In genomic region chr3:112582242-112582874, GRCh38 we compare ENCODE assay signal across 9 cellular contexts. TPM values are rescaled to one million over a fixed set of nuclear protein-coding genes. Genes with fewer than 3 reads are reported as not detected.
A peak's percentile ranks its signal among the peaks of the same experiment; 100 is the strongest.
DNase-seq lines count a peak whose midpoint lies in the region; ATAC-seq and TF ChIP-seq lines count a peak whose summit lies in the region.
"Had no signal": no experiment of that assay in that cellular context is flagged by ENCODE, and none has a peak within 500 bp of the region (broad histone marks: within the 10 kb centered on the region; RNA-seq: fewer than 3 reads in every experiment).

No MANE protein-coding gene starts in this region.

- H3K27ac ChIP-seq in RWPE1 = no peak overlapping the region

- H3K9me3 Mint-ChIP-seq in chondrocyte (ENCODE audit: low read depth) (no peaks in the 10 kb centered on the region), neural crest cell (no peaks in the 10 kb centered on the region)
- H3K9me3 Mint-ChIP-seq: stimulated activated naive CD8-positive, alpha-beta T cell treated with anti-CD3 and anti-CD28 coated beads, Interleukin-15, Interleukin-2, amounts not matched to agents 100 ng/mL and 50 ng/mL, for 24 hours had no signal

- ATAC-seq in HG03571 (IDR thresholded peaks at IDR 0.05; ENCODE audit: unreplicated experiment) = no peak
- no peak for ATAC-seq in GM21526 (IDR thresholded peaks at IDR 0.05; ENCODE audit: low FRiP score, unreplicated experiment)

- H3K4me1 Mint-ChIP-seq in chondrocyte (ENCODE audit: low read depth) (peaks cover 14% of the 10 kb centered on the region), neural crest cell (no peaks in the 10 kb centered on the region)

- POLR2A ChIA-PET in RWPE1 (lab: Yijun Ruan, JAX; ENCODE audit: low non-redundant PET) = no interaction called here

- CTCF ChIA-PET in RWPE1 (lab: Yijun Ruan, JAX) = interaction anchor here (0.6 to 1.8 kb wide), 13 partner anchors 13 to 409 kb away, joined by 3 to 8 read pairs (median 4); partner anchors contain the start of gene GTPBP8

- H3K27me3 Mint-ChIP-seq in chondrocyte (ENCODE audit: low read depth) = no peaks in the 10 kb centered on the region
- H3K27me3 Mint-ChIP-seq in neural crest cell (ENCODE audit: low read depth) = no peaks in the 10 kb centered on the region
- H3K27me3 Mint-ChIP-seq: stimulated activated naive CD8-positive, alpha-beta T cell treated with anti-CD3 and anti-CD28 coated beads, Interleukin-15, Interleukin-2, amounts not matched to agents 100 ng/mL and 50 ng/mL, for 24 hours had no signal

- H3K27ac Mint-ChIP-seq in chondrocyte (ENCODE audit: unreplicated experiment) (no peak overlapping the region), neural crest cell (ENCODE audit: unreplicated experiment) (no peak overlapping the region)
- H3K27ac Mint-ChIP-seq: stimulated activated naive CD8-positive, alpha-beta T cell treated with anti-CD3 and anti-CD28 coated beads, Interleukin-15, Interleukin-2, amounts not matched to agents 100 ng/mL and 50 ng/mL, for 24 hours had no signal

- peaks cover 6% of the 10 kb centered on the region for H3K36me3 Mint-ChIP-seq in chondrocyte (ENCODE audit: low read depth)
- peaks cover 5% of the 10 kb centered on the region for H3K36me3 Mint-ChIP-seq in neural crest cell (ENCODE audit: low read depth)

- H3K4me3 Mint-ChIP-seq in chondrocyte (ENCODE audit: unreplicated experiment) (no peak overlapping the region), neural crest cell (no peak overlapping the region)
- H3K4me3 Mint-ChIP-seq: stimulated activated naive CD8-positive, alpha-beta T cell treated with anti-CD3 and anti-CD28 coated beads, Interleukin-15, Interleukin-2, amounts not matched to agents 100 ng/mL and 50 ng/mL, for 24 hours had no signal

- no peak overlapping the region for H3K4me3 ChIP-seq in Jurkat, Clone E6-1 (ENCODE audit: low read length)

- TF ChIP-seq CTCF in RWPE1 (conservative IDR thresholded peaks at IDR 0.05; ENCODE audit: low read depth) (peak; percentile 62), chondrocyte (IDR thresholded peaks at IDR 0.05) (peak; percentile 86), neural crest cell (conservative IDR thresholded peaks at IDR 0.05) (peak; percentile 78)

- DNase-seq in activated T-cell treated with anti-CD3 and anti-CD28 coated beads for 48 hours (ENCODE audit: low read depth) (peak; percentile 17), activated T-cell treated with anti-CD3 and anti-CD28 coated beads for 4 hours (no peak), RWPE1 (ENCODE audit: low spot score) (no peak), chondrocyte (ENCODE audit: low spot score) (no peak), neural crest cell (ENCODE audit: low read depth, low spot score) (peak; percentile 29)
- peak; percentile 42 for DNase-seq in Jurkat, Clone E6-1 (ENCODE audit: low read depth, low spot score)

RNA-seq across cellular contexts. Expression of gene SLC35A5, which starts 20.5 kb away (rescaled TPM):
- polyA plus RNA-seq in Jurkat, Clone E6-1 (2012; ENCODE audit: insufficient read depth, insufficient read length) = 15.9 TPM
- total RNA-seq in chondrocyte (39.8 to 46.4 TPM (median 45.8 TPM) in 3 replicates), neural crest cell (44.9 and 47.6 TPM in 2 replicates)

RNA-seq across cellular contexts. Expression of gene ATG3, which starts 20.6 kb away (rescaled TPM):
- polyA plus RNA-seq in Jurkat, Clone E6-1 (2012; ENCODE audit: insufficient read depth, insufficient read length) = 112 TPM
- 41.2 to 48.7 TPM (median 42.7 TPM) in 3 replicates for total RNA-seq in chondrocyte
- total RNA-seq in neural crest cell = 46.1 and 47.4 TPM in 2 replicates

RNA-seq across cellular contexts. Expression of gene CCDC80, which starts 58.6 kb away (rescaled TPM):
- polyA plus RNA-seq in Jurkat, Clone E6-1 (2012; ENCODE audit: insufficient read depth, insufficient read length) = not detected
- total RNA-seq in chondrocyte (1,151 to 1,607 TPM (median 1,574 TPM) in 3 replicates), neural crest cell (42.1 and 49.8 TPM in 2 replicates)

Comparison
In these comparisons a context has a peak if more than half of its experiments do, and no peak if none do; other contexts are left out.
1. DNase-seq: peak in activated T-cell treated with anti-CD3 and anti-CD28 coated beads for 48 hours (single experiment), Jurkat, Clone E6-1 (single experiment) and neural crest cell (single experiment); none in activated T-cell treated with anti-CD3 and anti-CD28 coated beads for 4 hours (single experiment), RWPE1 (single experiment) and chondrocyte (single experiment).
2. RNA of gene CCDC80, which starts 58.6 kb away (total RNA-seq): 1,151 to 1,607 TPM in chondrocyte; 42.1 to 49.8 TPM in neural crest cell; every median in the first group is over 10 times any median in the second.
3. Peak in every context shown above with its lines, with median percentiles within 50 percentile points of each other: CTCF ChIP-seq.